In the genomic region with DNA sequence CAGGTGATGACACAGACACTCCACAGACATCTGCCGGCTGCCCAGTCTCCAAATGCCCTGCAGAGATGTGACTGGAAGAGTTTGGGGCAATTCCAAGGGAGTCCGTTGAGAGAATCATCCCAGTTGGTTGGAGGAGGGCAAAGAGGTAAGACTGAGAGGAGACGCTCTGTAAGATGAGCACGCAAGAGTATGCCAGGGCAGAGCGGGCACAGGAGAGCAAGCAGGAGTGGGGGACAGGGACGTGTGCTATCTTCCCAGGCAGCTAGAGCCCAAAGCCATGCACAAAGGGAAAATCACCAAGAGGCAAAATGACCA, we compare ENCODE assay signal across 21 cellular contexts.
DNase-seq lines count a peak whose midpoint lies in the region; ATAC-seq, FAIRE-seq and TF ChIP-seq lines count a peak whose summit lies in the region.
"Had no signal": no experiment of that assay in that cellular context is flagged by ENCODE, and none has a peak within 500 bp of the region (broad histone marks: within the 10 kb centered on the region; RNA-seq: fewer than 3 reads in every experiment).

No MANE protein-coding gene starts in this region.

- H3K4me1 ChIP-seq in IMR-90 (ENCODE audit: control insufficient read depth, insufficient read depth, low read length) (no peaks in the 10 kb centered on the region), H1 (replicated peaks in 1 of 4; ENCODE audit: control insufficient read depth in 3 of 4, insufficient read depth in 4 of 4, low read length in 3 of 4) (no peaks in the 10 kb centered on the region), neuronal stem cell (ENCODE audit: control insufficient read depth in 2 of 2, insufficient read depth in 1 of 2, low read depth in 1 of 2, low read length in 2 of 2) (no peaks in the 10 kb centered on the region), vagina (no peaks in the 10 kb centered on the region)
- H3K4me1 ChIP-seq: A549, Caco-2 had no signal

- H4K5ac ChIP-seq in IMR-90 (ENCODE audit: low read depth, low read length) (no peak overlapping the region), H1 (ENCODE audit: insufficient read length, low read depth, low read length) (no peak overlapping the region)

- H2BK20ac ChIP-seq in IMR-90 (ENCODE audit: low read depth, low read length): no peak overlapping the region
- no peak overlapping the region for H2BK20ac ChIP-seq in H1 (ENCODE audit: low read length)

- H3K4me3 ChIP-seq in IMR-90 (ENCODE audit: insufficient read depth, low read depth, low read length): no peak overlapping the region
- H3K4me3 ChIP-seq in H1 (ENCODE audit: extremely low read depth in 1 of 4, insufficient read depth in 2 of 4, low read depth in 3 of 4, low read length in 4 of 4): no peak overlapping the region
- H3K4me3 ChIP-seq in neuronal stem cell (ENCODE audit: low read length in 2 of 2): no peak overlapping the region
- H3K4me3 ChIP-seq in vagina: no peak overlapping the region
- H3K4me3 ChIP-seq: A549, BLaER1 had no signal

- H2BK12ac ChIP-seq in H1 (ENCODE audit: low read depth, low read length) (no peak overlapping the region), neuronal stem cell (ENCODE audit: low read length) (no peak overlapping the region)

- POLR2A ChIA-PET in IMR-90 (lab: Charles Lee; ENCODE audit: unreplicated experiment): no interaction called here
- POLR2A ChIA-PET in H1 (lab: Charles Lee; ENCODE audit: partially characterized antibody): no interaction called here

- H2BK120ac ChIP-seq in IMR-90 (ENCODE audit: low read depth, low read length) (no peak overlapping the region), H1 (replicated peaks; ENCODE audit: low read depth, low read length) (no peak overlapping the region), neuronal stem cell (ENCODE audit: low read depth, low read length) (no peak overlapping the region)

- CTCF ChIA-PET in IMR-90 (lab: Yijun Ruan, JAX): no interaction called here
- CTCF ChIA-PET in H1 (lab: Charles Lee; ENCODE audit: partially characterized antibody): interaction anchor here (2.1 kb wide), 1 partner anchor 14 kb away, joined by 5 read pairs; no protein-coding TSS in a partner anchor

- DNase-seq in IMR-90 (no peak), H1 (ENCODE audit: low read depth in 1 of 2, low spot score in 2 of 2) (no peak), neuronal stem cell (ENCODE audit: low spot score) (no peak), vagina (ENCODE audit: extremely low spot score in 2 of 2) (peak; percentile 8 to 43), T1000 (lab: John Stamatoyannopoulos, UW) (no peak)
- DNase-seq in stimulated activated naive CD8-positive, alpha-beta T cell treated with anti-CD3 and anti-CD28 coated beads, Interleukin-15, Interleukin-2, amounts not matched to agents 100 U/mL and 50 U/mL, for 24 hours: no peak
- no peak for DNase-seq in activated naive CD4-positive, alpha-beta T cell (lab: John Stamatoyannopoulos, UW)
- DNase-seq: 8988T; Caco-2; CD4-positive, CD25-positive, alpha-beta regulatory T cell; CD8-positive, alpha-beta T cell; DMS153; DND-41; GOT3; H7; HCEC 1CT had no signal

- H2BK15ac ChIP-seq in IMR-90 (ENCODE audit: low read depth, low read length) (no peak overlapping the region), H1 (ENCODE audit: low read length) (no peak overlapping the region), neuronal stem cell (ENCODE audit: low read length) (no peak overlapping the region)

- no TSS peak for BruUV-seq in IMR-90 (replicated peaks; lab: Mats Ljungman, UMichigan)

- peaks cover 3% of the 10 kb centered on the region; the same call in 1 of the 2 replicates for H3K27me3 ChIP-seq in IMR-90 (ENCODE audit: control insufficient read depth, insufficient read depth, low read length)
- H3K27me3 ChIP-seq in H1 (replicated peaks in 1 of 4; ENCODE audit: control insufficient read depth in 3 of 4, extremely low read depth in 1 of 4, insufficient read depth in 3 of 4, low read length in 3 of 4): no peaks in the 10 kb centered on the region
- no peaks in the 10 kb centered on the region for H3K27me3 ChIP-seq in neuronal stem cell (ENCODE audit: control insufficient read depth in 3 of 3, insufficient read depth in 3 of 3, low read depth in 1 of 3, low read length in 3 of 3)
- H3K27me3 ChIP-seq in vagina: no peaks in the 10 kb centered on the region
- H3K27me3 ChIP-seq: BLaER1 had no signal

- H3K18ac ChIP-seq in IMR-90 (ENCODE audit: low read depth, low read length): no peak overlapping the region
- no peak overlapping the region for H3K18ac ChIP-seq in H1 (ENCODE audit: extremely low read depth, low read length)
- no peak overlapping the region for H3K18ac ChIP-seq in neuronal stem cell (ENCODE audit: low read length)

- no peak for TF ChIP-seq EP300 in H1 (IDR thresholded peaks at IDR 0.05; ENCODE audit: borderline replicate concordance in 1 of 2, low read depth in 2 of 2, low read length in 2 of 2)

- no peak overlapping the region for H3K27ac ChIP-seq in IMR-90 (ENCODE audit: insufficient read depth, low read length)
- no peak overlapping the region for H3K27ac ChIP-seq in H1 (ENCODE audit: low read depth, low read length)
- no peak overlapping the region for H3K27ac ChIP-seq in neuronal stem cell (replicated peaks; ENCODE audit: low read length)
- no peak overlapping the region for H3K27ac ChIP-seq in vagina
- H3K27ac ChIP-seq: A549, BLaER1, C4-2B had no signal

- H3K4ac ChIP-seq in IMR-90 (ENCODE audit: low read depth, low read length) (no peak overlapping the region), H1 (replicated peaks; ENCODE audit: insufficient read length, low read depth, low read length) (no peak overlapping the region), neuronal stem cell (ENCODE audit: low read length) (no peak overlapping the region)

- H2AK5ac ChIP-seq in IMR-90 (ENCODE audit: low read depth, low read length) (no peak overlapping the region), H1 (ENCODE audit: low read depth, low read length) (no peak overlapping the region), neuronal stem cell (ENCODE audit: low read depth, low read length) (peak overlapping the region; percentile 13)

- no peaks in the 10 kb centered on the region for H3K9me1 ChIP-seq in IMR-90 (ENCODE audit: insufficient read depth, low read length)

- H2AFZ ChIP-seq in IMR-90 (replicated peaks; ENCODE audit: low read length, poor library complexity): no peak overlapping the region
- no peak overlapping the region for H2AFZ ChIP-seq in H1 (ENCODE audit: low read length)
- H2AFZ ChIP-seq in neuronal stem cell (ENCODE audit: low read length): no peak overlapping the region

- H4K91ac ChIP-seq in IMR-90 (ENCODE audit: insufficient read depth, low read depth, low read length): no peak overlapping the region
- no peak overlapping the region for H4K91ac ChIP-seq in H1 (replicated peaks; ENCODE audit: insufficient read length, low read length)
- no peak overlapping the region for H4K91ac ChIP-seq in neuronal stem cell (ENCODE audit: low read depth, low read length, poor library complexity)

- intact Hi-C loops in IMR-90 (cut with micrococcal nuclease) (no loop called here), vagina (cut with DNase I) (no loop called here)

- no peak overlapping the region for H3K9ac ChIP-seq in IMR-90 (ENCODE audit: low read depth, low read length)
- no peak overlapping the region for H3K9ac ChIP-seq in H1 (replicated peaks in 1 of 4; ENCODE audit: extremely low read depth in 1 of 4, low read depth in 3 of 4, low read length in 3 of 4)
- H3K9ac ChIP-seq in neuronal stem cell (ENCODE audit: low read depth, low read length, poor library complexity): no peak overlapping the region
- H3K9ac ChIP-seq: BLaER1 had no signal

- peak overlapping the region; percentile 42 for H2AK9ac ChIP-seq in IMR-90 (replicated peaks; ENCODE audit: low read depth, low read length, poor library complexity)

- H2BK5ac ChIP-seq in IMR-90 (ENCODE audit: low read depth, low read length, poor library complexity, severe bottlenecking) (no peak overlapping the region), H1 (ENCODE audit: low read depth, low read length) (0 out of 2 replicates have a peak overlapping the region, but pooled peaks have one; percentile 18), neuronal stem cell (ENCODE audit: low read length) (no peak overlapping the region)

- no peaks in the 10 kb centered on the region for H3K23me2 ChIP-seq in H1 (ENCODE audit: low read depth, low read length)

- no peak overlapping the region for H3K4me2 ChIP-seq in IMR-90 (ENCODE audit: low read depth, low read length)
- no peak overlapping the region for H3K4me2 ChIP-seq in H1 (ENCODE audit: insufficient read depth in 1 of 2, low read depth in 2 of 2, low read length in 2 of 2)
- no peak overlapping the region for H3K4me2 ChIP-seq in neuronal stem cell (ENCODE audit: insufficient read depth, low read length, poor library complexity, severe bottlenecking)
- H3K4me2 ChIP-seq: A549, BLaER1 had no signal

- H3K56ac ChIP-seq in IMR-90 (ENCODE audit: extremely low read depth, insufficient read depth, low read length) (no peak overlapping the region), H1 (replicated peaks; ENCODE audit: insufficient read length, low read depth, low read length) (no peak overlapping the region)

- H3K36me3 ChIP-seq in IMR-90 (ENCODE audit: control insufficient read depth, insufficient read depth, low read length) (no peaks in the 10 kb centered on the region), H1 (ENCODE audit: control insufficient read depth in 2 of 4, insufficient read depth in 4 of 4, low read length in 3 of 4) (no peaks in the 10 kb centered on the region), neuronal stem cell (replicated peaks in 1 of 2; ENCODE audit: control insufficient read depth in 2 of 2, insufficient read depth in 2 of 2, low read length in 2 of 2) (no peaks in the 10 kb centered on the region), vagina (no peaks in the 10 kb centered on the region)
- H3K36me3 ChIP-seq: BLaER1 had no signal

- H3K14ac ChIP-seq in IMR-90 (replicated peaks; ENCODE audit: low read depth, low read length) (no peak overlapping the region), H1 (ENCODE audit: insufficient read length) (no peak overlapping the region), neuronal stem cell (ENCODE audit: low read length) (peak overlapping the region; percentile 51)

- TF ChIP-seq RAD21 in IMR-90 (IDR thresholded peaks at IDR 0.05; ENCODE audit: low read length) (no peak), H1 (IDR thresholded peaks at IDR 0.05 in 1 of 2, conservative IDR thresholded peaks at IDR 0.05 in 1 of 2; ENCODE audit: low read depth in 2 of 2, low read length in 2 of 2) (no peak)

- ATAC-seq in IMR-90 (ENCODE audit: low read depth): no peak
- no peak for ATAC-seq in stimulated activated naive CD8-positive, alpha-beta T cell treated with anti-CD3 and anti-CD28 coated beads, Interleukin-15, Interleukin-2, amounts not matched to agents 100 U/mL and 50 U/mL, for 24 hours
- ATAC-seq: A549; CD8-positive, alpha-beta T cell had no signal

- WGBS in IMR-90 (ENCODE audit: extremely low coverage in 2 of 2, insufficient read length in 1 of 2), 2 experiments: 87% methylated on average over 3 of the region's 6 CpGs; no CpG with 5 or more reads in 1 of the 2 experiments
- 83% methylated on average over 6 of the region's 6 CpGs; no CpG with 5 or more reads in 1 of the 2 experiments for WGBS in H1 (ENCODE audit: extremely low coverage in 1 of 2, insufficient coverage in 1 of 2, insufficient read length in 1 of 2, insufficient replicate concordance in 2 of 2, low coverage in 1 of 2, low lambda C conversion rate in 2 of 2, missing lambda C conversion rate in 1 of 2), 2 experiments
- no CpG with 5 or more reads among the region's 6 CpGs for WGBS in neuronal stem cell (ENCODE audit: extremely low coverage in 2 of 2, insufficient read length in 2 of 2, insufficient replicate concordance in 1 of 2), 2 donors

- H4K8ac ChIP-seq in IMR-90 (ENCODE audit: low read depth in 2 of 2, low read length in 2 of 2) (no peak overlapping the region), H1 (ENCODE audit: extremely low read depth, insufficient read depth, low read length) (no peak overlapping the region), neuronal stem cell (ENCODE audit: low read depth, low read length) (no peak overlapping the region)

- no peaks in the 10 kb centered on the region for H4K20me1 ChIP-seq in IMR-90 (ENCODE audit: insufficient read depth, low read length)
- no peaks in the 10 kb centered on the region for H4K20me1 ChIP-seq in H1 (replicated peaks in 1 of 2; ENCODE audit: control insufficient read depth in 1 of 2, insufficient read depth in 2 of 2, low read length in 2 of 2)
- H4K20me1 ChIP-seq: BLaER1 had no signal

- no peak for TF ChIP-seq POLR2A in IMR-90 (IDR thresholded peaks at IDR 0.05; ENCODE audit: low read depth, low read length)
- no peak for TF ChIP-seq POLR2A in H1 (IDR thresholded peaks at IDR 0.05; ENCODE audit: control extremely low read depth in 1 of 2, low read depth in 2 of 2, low read length in 2 of 2)
- no peak for TF ChIP-seq POLR2A in vagina (IDR thresholded peaks at IDR 0.05)

- no peak for FAIRE-seq in H1 (lab: Jason Lieb, UNC)
- FAIRE-seq: G401.6, GM12892 had no signal

- no peak for TF ChIP-seq CTCF in IMR-90 (conservative IDR thresholded peaks at IDR 0.05; ENCODE audit: low read depth, low read length)
- TF ChIP-seq CTCF in H1 (IDR thresholded peaks at IDR 0.05; ENCODE audit: control extremely low read depth in 1 of 3, insufficient read depth in 1 of 3, low read depth in 1 of 3, low read length in 3 of 3): no peak
- TF ChIP-seq CTCF in vagina (IDR thresholded peaks at IDR 0.05): no peak

- H3K79me1 ChIP-seq in IMR-90 (ENCODE audit: low read depth in 1 of 2, low read length in 2 of 2): no peaks in the 10 kb centered on the region
- H3K79me1 ChIP-seq in H1 (ENCODE audit: low read depth, low read length): no peaks in the 10 kb centered on the region
- no peaks in the 10 kb centered on the region for H3K79me1 ChIP-seq in neuronal stem cell (ENCODE audit: low read depth, low read length)

- dilution Hi-C loops in IMR-90 (cut with HindIII; ENCODE audit: low sequenced_read_pairs, unreplicated experiment): no loop called here

- no peaks in the 10 kb centered on the region for H3K9me3 ChIP-seq in IMR-90 (ENCODE audit: control insufficient read depth, insufficient read depth, low read length)
- H3K9me3 ChIP-seq in H1 (ENCODE audit: insufficient read depth in 2 of 2, low read depth in 1 of 2, low read length in 1 of 2): no peaks in the 10 kb centered on the region
- H3K9me3 ChIP-seq in neuronal stem cell (replicated peaks in 1 of 2; ENCODE audit: control insufficient read depth in 2 of 2, insufficient read depth in 1 of 2, low read depth in 1 of 2, low read length in 2 of 2): no peaks in the 10 kb centered on the region
- H3K9me3 ChIP-seq in vagina: no peaks in the 10 kb centered on the region
- H3K9me3 ChIP-seq: BLaER1 had no signal

- no peaks in the 10 kb centered on the region for H3K79me2 ChIP-seq in H1 (ENCODE audit: control insufficient read depth in 1 of 2, insufficient read depth in 2 of 2, low read length in 2 of 2)

- H3K23ac ChIP-seq in IMR-90 (ENCODE audit: low read depth, low read length): no peak overlapping the region
- H3K23ac ChIP-seq in H1 (ENCODE audit: insufficient read length): no peak overlapping the region
- H3K23ac ChIP-seq in neuronal stem cell (ENCODE audit: low read depth, low read length, poor library complexity): no peak overlapping the region

- in situ Hi-C loops in IMR-90 (cut with MboI; ENCODE audit: low sequenced_read_pairs): no loop called here

Comparison
In these comparisons a context has a peak if more than half of its experiments do, and no peak if none do; other contexts are left out.
1. DNase-seq: peak in vagina (2 of 2); none in IMR-90 (single experiment), H1 (0 of 2), neuronal stem cell (single experiment), stimulated activated naive CD8-positive, alpha-beta T cell treated with anti-CD3 and anti-CD28 coated beads, Interleukin-15, Interleukin-2, amounts not matched to agents 100 U/mL and 50 U/mL, for 24 hours (single experiment), activated naive CD4-positive, alpha-beta T cell (0 of 4) and T1000 (single experiment).